In genomic region chr3:142623209-142623608, GRCh38 we compare ENCODE assay signal across 19 cellular contexts. TPM values are rescaled to one million over a fixed set of nuclear protein-coding genes. Genes with fewer than 3 reads are reported as not detected.
DNase-seq lines count a peak whose midpoint lies in the region; ATAC-seq, FAIRE-seq and TF ChIP-seq lines count a peak whose summit lies in the region.
"Had no signal": no experiment of that assay in that cellular context is flagged by ENCODE, and none has a peak within 500 bp of the region (broad histone marks: within the 10 kb centered on the region; RNA-seq: fewer than 3 reads in every experiment).

No MANE protein-coding gene starts in this region.

- H3K27ac ChIP-seq in Peyer's patch (peak overlapping the region in 3 of 4 donors; percentile 35 to 77 (median 73)), esophagus muscularis mucosa (replicated peaks in 1 of 4) (no peak overlapping the region), smooth muscle cell (ENCODE audit: low read depth) (no peak overlapping the region)
- H3K27ac ChIP-seq: GM23248, HL-60 had no signal

- TF ChIP-seq EP300 in esophagus muscularis mucosa (IDR thresholded peaks at IDR 0.05) = no peak

- H3K36me3 ChIP-seq in Peyer's patch (no peaks in the 10 kb centered on the region), mucosa of descending colon (ENCODE audit: low read depth) (no peaks in the 10 kb centered on the region), esophagus muscularis mucosa (no peaks in the 10 kb centered on the region), smooth muscle cell (ENCODE audit: low read depth) (no peaks in the 10 kb centered on the region)
- H3K36me3 ChIP-seq: BE2C had no signal

- TF ChIP-seq POLR2A in H54 (IDR thresholded peaks at IDR 0.05; ENCODE audit: low read depth, low read length) (no peak), Peyer's patch (IDR thresholded peaks at IDR 0.05) (peak; percentile 34 to 67), esophagus muscularis mucosa (IDR thresholded peaks at IDR 0.05; ENCODE audit: low read depth) (no peak)

- TF ChIP-seq CTCF in Peyer's patch (IDR thresholded peaks at IDR 0.05) (no peak), mucosa of descending colon (IDR thresholded peaks at IDR 0.05) (no peak), esophagus muscularis mucosa (IDR thresholded peaks at IDR 0.05) (no peak), smooth muscle cell (IDR thresholded peaks at IDR 0.05; ENCODE audit: borderline replicate concordance, insufficient read depth, poor library complexity, severe bottlenecking) (no peak)

- no peaks in the 10 kb centered on the region for H3F3A ChIP-seq in smooth muscle cell (ENCODE audit: low read depth)

- H3K79me2 ChIP-seq in smooth muscle cell (ENCODE audit: low read depth) = no peaks in the 10 kb centered on the region

- H2AFZ ChIP-seq in smooth muscle cell (ENCODE audit: low read depth) = no peak overlapping the region
- H2AFZ ChIP-seq: GM23248 had no signal

- peak; percentile 30 for FAIRE-seq in H54 (lab: Jason Lieb, UNC)
- FAIRE-seq: D721Med, G401.6, GM12892, GM18507 had no signal

- H3K9ac ChIP-seq in smooth muscle cell (ENCODE audit: low read depth) = no peak overlapping the region
- H3K9ac ChIP-seq: GM23248 had no signal

- 66% methylated on average over 1 of the region's 1 CpG for WGBS in esophagus muscularis mucosa
- 85% methylated on average over 1 of the region's 1 CpG for WGBS in smooth muscle cell (ENCODE audit: low lambda C conversion rate)

- H3K4me2 ChIP-seq in smooth muscle cell = no peak overlapping the region

- H3K4me1 ChIP-seq in Peyer's patch (peaks cover 0 to 20% (median 0%) of the 10 kb centered on the region in 4 donors), mucosa of descending colon (ENCODE audit: low read depth) (peaks cover 36% of the 10 kb centered on the region), esophagus muscularis mucosa (no peaks in the 10 kb centered on the region), smooth muscle cell (ENCODE audit: low read depth) (peaks cover 3% of the 10 kb centered on the region)
- H3K4me1 ChIP-seq: BE2C had no signal

- intact Hi-C loops in mucosa of descending colon (cut with DNase I, micrococcal nuclease) (no loop called here), esophagus muscularis mucosa (cut with DNase I) (no loop called here)

- H3K4me3 ChIP-seq in Peyer's patch = peak overlapping the region in 2 of 4 donors; percentile 43 to 44
- no peak overlapping the region for H3K4me3 ChIP-seq in mucosa of descending colon
- H3K4me3 ChIP-seq in esophagus muscularis mucosa = no peak overlapping the region
- H3K4me3 ChIP-seq in smooth muscle cell = no peak overlapping the region
- H3K4me3 ChIP-seq: GM23248 had no signal

- H3K27me3 ChIP-seq in Peyer's patch (no peaks in the 10 kb centered on the region), esophagus muscularis mucosa (no peaks in the 10 kb centered on the region), smooth muscle cell (ENCODE audit: low read depth) (no peaks in the 10 kb centered on the region)
- H3K27me3 ChIP-seq: BE2C had no signal

- peak; percentile 46 for ATAC-seq in mucosa of descending colon

- no peaks in the 10 kb centered on the region for H4K20me1 ChIP-seq in smooth muscle cell (ENCODE audit: low read depth)

- H3K9me3 ChIP-seq in Peyer's patch = no peaks in the 10 kb centered on the region
- no peaks in the 10 kb centered on the region for H3K9me3 ChIP-seq in mucosa of descending colon
- H3K9me3 ChIP-seq in esophagus muscularis mucosa = no peaks in the 10 kb centered on the region
- no peaks in the 10 kb centered on the region for H3K9me3 ChIP-seq in smooth muscle cell (replicated peaks; ENCODE audit: low read depth)
- H3K9me3 ChIP-seq: BE2C, Caco-2 had no signal

- DNase-seq in H54 (ENCODE audit: insufficient read length, low spot score) (no peak), Peyer's patch (no peak), mucosa of descending colon (no peak), glomerular visceral epithelial cell (ENCODE audit: extremely low spot score) (no peak), GDM1 (lab: John Stamatoyannopoulos, UW) (no peak), esophagus muscularis mucosa (ENCODE audit: extremely low spot score) (no peak), smooth muscle cell (lab: John Stamatoyannopoulos, UW; ENCODE audit: unreplicated experiment) (no peak)
- DNase-seq: 8988T; BE2C; C1 segment of cervical spinal cord; Caco-2; CD4-positive, alpha-beta T cell; GM23248; HCEC 1CT had no signal

RNA-seq across cellular contexts. Expression of gene PLS1, which starts 27.0 kb away (rescaled TPM):
- total RNA-seq in Peyer's patch (100 to 1,000 TPM in 3 of 4 donors, 10 to 100 TPM in 1; 48.7 to 661 (median 328) TPM), mucosa of descending colon (100 to 1,000 TPM; 235 to 448 (median 442) TPM), esophagus muscularis mucosa (1 to 10 TPM; 1.2 to 2.0 (median 1.5) TPM), smooth muscle cell (3.1 and 3.6 TPM in 2 replicates)
- 1.6 and 1.9 TPM in 2 replicates for polyA plus RNA-seq in smooth muscle cell

RNA-seq across cellular contexts. Expression of gene ATR, which starts 44.7 kb away (rescaled TPM):
- 10 to 100 TPM; 21.0 to 53.6 (median 23.9) TPM for total RNA-seq in Peyer's patch
- 10 to 100 TPM; 16.0 to 21.1 (median 18.1) TPM for total RNA-seq in mucosa of descending colon
- total RNA-seq in esophagus muscularis mucosa = 10 to 100 TPM in 3 of 4 donors, 1 to 10 TPM in 1; 9.5 to 16.6 (median 13.3) TPM
- total RNA-seq in smooth muscle cell = 22.5 and 35.5 TPM in 2 replicates
- 8.8 and 9.4 TPM in 2 replicates for polyA plus RNA-seq in smooth muscle cell

Comparison
In these comparisons a context has a peak if more than half of its experiments do, and no peak if none do; other contexts are left out.
1. POLR2A ChIP-seq: peak in Peyer's patch (2 of 2); none in H54 (single experiment) and esophagus muscularis mucosa (single experiment).
2. H3K27ac ChIP-seq: peak in Peyer's patch (3 of 4); none in esophagus muscularis mucosa (0 of 4) and smooth muscle cell (single experiment).
3. RNA of gene PLS1, which starts 27.0 kb away (total RNA-seq): 235 to 448 TPM in mucosa of descending colon and 48.7 to 661 TPM in Peyer's patch; 3.1 to 3.6 TPM in smooth muscle cell and 1.2 to 2.0 TPM in esophagus muscularis mucosa; every median in the first group is over 10 times any median in the second.